In genomic region chr16:19757762-19758595, GRCh38 we compare ENCODE assay signal across 1 cellular context.
A peak's percentile ranks its signal among the peaks of the same experiment; 100 is the strongest.
TF ChIP-seq lines count a peak whose summit lies in the region.

No MANE protein-coding gene starts in this region.

TF ChIP-seq in HepG2, 621 proteins besides CTCF, POLR2A, EP300 and RAD21 (continued from another document and continues in another):
- TF ChIP-seq FOSL2 (CRISPR knock-in tag; IDR thresholded peaks at IDR 0.05) (peak; percentile 21; the same call in 1 of the 2 replicates), ZNF639 (CRISPR knock-in tag; conservative IDR thresholded peaks at IDR 0.05) (no peak), MXD4 (CRISPR knock-in tag; IDR thresholded peaks at IDR 0.05) (no peak), ZNF710 (CRISPR knock-in tag; IDR thresholded peaks at IDR 0.05; ENCODE audit: borderline replicate concordance) (peak; percentile 99), NFYC (CRISPR knock-in tag; IDR thresholded peaks at IDR 0.05) (no peak), SSRP1 (CRISPR knock-in tag; IDR thresholded peaks at IDR 0.05) (peak; percentile 72; the same call in 1 of the 2 replicates), MEF2D (CRISPR knock-in tag; IDR thresholded peaks at IDR 0.05) (no peak), SOX5 (CRISPR knock-in tag; IDR thresholded peaks at IDR 0.05; ENCODE audit: borderline replicate concordance) (peak; percentile 42; the same call in 1 of the 2 replicates), SAFB2 (CRISPR knock-in tag; IDR thresholded peaks at IDR 0.05; ENCODE audit: borderline replicate concordance, low read depth) (no peak), CEBPG (CRISPR knock-in tag; IDR thresholded peaks at IDR 0.05) (peak; percentile 80), THAP7 (CRISPR knock-in tag; IDR thresholded peaks at IDR 0.05) (no peak), ARID2 (CRISPR knock-in tag; IDR thresholded peaks at IDR 0.05; ENCODE audit: borderline replicate concordance) (no peak), ZNF232 (CRISPR knock-in tag; IDR thresholded peaks at IDR 0.05; ENCODE audit: borderline replicate concordance) (no peak), ZFP1 (CRISPR knock-in tag; IDR thresholded peaks at IDR 0.05) (no peak), CHD2 (IDR thresholded peaks at IDR 0.05; ENCODE audit: low read depth, low read length) (no peak), DRAP1 (CRISPR knock-in tag; IDR thresholded peaks at IDR 0.05) (no peak), CSRNP2 (CRISPR knock-in tag; conservative IDR thresholded peaks at IDR 0.05; ENCODE audit: low read depth) (no peak), PHB2 (IDR thresholded peaks at IDR 0.05; ENCODE audit: partially characterized antibody) (no peak), CREM (IDR thresholded peaks at IDR 0.05) (peak; percentile 60), CREM (CRISPR knock-in tag; IDR thresholded peaks at IDR 0.05) (no peak), HNF1A (IDR thresholded peaks at IDR 0.05; ENCODE audit: low read depth) (no peak), HNF1A (CRISPR knock-in tag; IDR thresholded peaks at IDR 0.05; ENCODE audit: borderline replicate concordance) (no peak), ZSCAN25 (CRISPR knock-in tag; IDR thresholded peaks at IDR 0.05) (no peak), HINFP (CRISPR knock-in tag; IDR thresholded peaks at IDR 0.05; ENCODE audit: low read depth) (no peak), REL (CRISPR knock-in tag; conservative IDR thresholded peaks at IDR 0.05) (no peak), MYNN (CRISPR knock-in tag; IDR thresholded peaks at IDR 0.05; ENCODE audit: low read depth) (no peak), SMAD9 (CRISPR knock-in tag; IDR thresholded peaks at IDR 0.05) (no peak), TSC22D2 (CRISPR knock-in tag; IDR thresholded peaks at IDR 0.05; ENCODE audit: borderline replicate concordance) (no peak), TBX3 (IDR thresholded peaks at IDR 0.05; ENCODE audit: borderline replicate concordance) (no peak), FOXP1 (IDR thresholded peaks at IDR 0.05) (no peak), FOXP1 (CRISPR knock-in tag; IDR thresholded peaks at IDR 0.05) (peak; percentile 16; the same call in 1 of the 2 replicates), KLF12 (CRISPR knock-in tag; IDR thresholded peaks at IDR 0.05; ENCODE audit: borderline replicate concordance) (no peak), ZNF550 (CRISPR knock-in tag; IDR thresholded peaks at IDR 0.05; ENCODE audit: borderline replicate concordance) (no peak), AKNA (CRISPR knock-in tag; IDR thresholded peaks at IDR 0.05; ENCODE audit: borderline replicate concordance) (no peak), ZNF496 (CRISPR knock-in tag; IDR thresholded peaks at IDR 0.05; ENCODE audit: insufficient replicate concordance) (no peak), SETDB1 (CRISPR knock-in tag; IDR thresholded peaks at IDR 0.05; ENCODE audit: borderline replicate concordance) (no peak), XRCC5 (optimal IDR thresholded peaks at IDR 0.05; ENCODE audit: low read length) (no peak), ZNF841 (CRISPR knock-in tag; IDR thresholded peaks at IDR 0.05; ENCODE audit: borderline replicate concordance) (no peak), ZMAT5 (CRISPR knock-in tag; IDR thresholded peaks at IDR 0.05; ENCODE audit: borderline replicate concordance, low read depth) (no peak), PREB (CRISPR knock-in tag; IDR thresholded peaks at IDR 0.05) (no peak), SOX6 (IDR thresholded peaks at IDR 0.05) (no peak), SOX6 (CRISPR knock-in tag; IDR thresholded peaks at IDR 0.05) (peak; percentile 38; the same call in 1 of the 2 replicates), GATAD2A (CRISPR knock-in tag; IDR thresholded peaks at IDR 0.05) (peak; percentile 76), RARA (CRISPR knock-in tag; IDR thresholded peaks at IDR 0.05) (peak; percentile 37), KDM3A (CRISPR knock-in tag; IDR thresholded peaks at IDR 0.05; ENCODE audit: low read depth) (no peak), TFAP4 (IDR thresholded peaks at IDR 0.05; ENCODE audit: borderline replicate concordance, low read depth) (no peak)
